Comparison of ENCODE assay signal across 19 cellular contexts in genomic region chr11:19410032-19410431, GRCh38.
DNase-seq lines count a peak whose midpoint lies in the region; ATAC-seq, FAIRE-seq and TF ChIP-seq lines count a peak whose summit lies in the region.
"Had no signal": no experiment of that assay in that cellular context is flagged by ENCODE, and none has a peak within 500 bp of the region (broad histone marks: within the 10 kb centered on the region; RNA-seq: fewer than 3 reads in every experiment).

No MANE protein-coding gene starts in this region.

- no peak for DNase-seq in GM12891 (ENCODE audit: insufficient read length, low spot score)
- no peak for DNase-seq in stimulated activated CD4-positive, alpha-beta T cell treated with anti-CD3 and anti-CD28 coated beads, Interleukin-2, amount 100 ng/mL, for 24 hours
- no peak for DNase-seq in HUDEP-2 (lab: John Stamatoyannopoulos, UW; ENCODE audit: unreplicated experiment in 76 of 76)
- no peak for DNase-seq in substantia nigra (lab: John Stamatoyannopoulos, UW)
- DNase-seq: activated CD8-positive, alpha-beta T cell treated with anti-CD3 and anti-CD28 coated beads for 36 hours; caudate nucleus; CD4-positive, alpha-beta memory T cell; DND-41; Karpas-422; NCI-H1417; RPMI8226; stimulated activated CD4-positive, alpha-beta T cell treated with anti-CD3 and anti-CD28 coated beads, Interleukin-4, amount 100 ng/mL, for 24 hours; T-cell; transverse colon; WERI-Rb-1 had no signal

- TF ChIP-seq POLR2A in GM12891 (IDR thresholded peaks at IDR 0.05; ENCODE audit: low read depth, low read length) = no peak

- ATAC-seq in GM19043 (IDR thresholded peaks at IDR 0.05; ENCODE audit: low read depth, unreplicated experiment) = peak; percentile 58
- ATAC-seq in GM21825 (IDR thresholded peaks at IDR 0.05; ENCODE audit: unreplicated experiment) = peak; percentile 60
- peak; percentile 54 for ATAC-seq in HG03460 (IDR thresholded peaks at IDR 0.05; ENCODE audit: unreplicated experiment)
- ATAC-seq in GM18909 (IDR thresholded peaks at IDR 0.05; ENCODE audit: poor library complexity, unreplicated experiment) = no peak
- ATAC-seq: activated CD8-positive, alpha-beta T cell treated with anti-CD3 and anti-CD28 coated beads for 36 hours had no signal

- no peak overlapping the region for H3K27ac ChIP-seq in substantia nigra (ENCODE audit: low read depth, low read length, poor library complexity, severe bottlenecking)
- H3K27ac ChIP-seq: transverse colon, WERI-Rb-1 had no signal

- peak; percentile 13 for FAIRE-seq in GM12891 (lab: Jason Lieb, UNC)

TF ChIP-seq in GM12891, 5 proteins besides CTCF, POLR2A, EP300 and RAD21:
- TF ChIP-seq POU2F2 (IDR thresholded peaks at IDR 0.05; ENCODE audit: low read depth, low read length) (no peak), TAF1 (IDR thresholded peaks at IDR 0.05; ENCODE audit: low read depth, low read length) (no peak), SPI1 (IDR thresholded peaks at IDR 0.05; ENCODE audit: low read depth, low read length) (peak; percentile 80), PAX5 (IDR thresholded peaks at IDR 0.05; ENCODE audit: insufficient read depth, low read length, severe bottlenecking) (no peak)
TF ChIP-seq in GM12891: peak in this region for 1.
